1 cellular context compared by ENCODE assay signal in genomic region chr6:41937881-41938574, GRCh38.
TF ChIP-seq lines count a peak whose summit lies in the region.

No MANE protein-coding gene starts in this region.

TF ChIP-seq in K562, 482 proteins besides CTCF, POLR2A, EP300 and RAD21 (continued from another document and continues in another):
- TF ChIP-seq, protein P1, sequence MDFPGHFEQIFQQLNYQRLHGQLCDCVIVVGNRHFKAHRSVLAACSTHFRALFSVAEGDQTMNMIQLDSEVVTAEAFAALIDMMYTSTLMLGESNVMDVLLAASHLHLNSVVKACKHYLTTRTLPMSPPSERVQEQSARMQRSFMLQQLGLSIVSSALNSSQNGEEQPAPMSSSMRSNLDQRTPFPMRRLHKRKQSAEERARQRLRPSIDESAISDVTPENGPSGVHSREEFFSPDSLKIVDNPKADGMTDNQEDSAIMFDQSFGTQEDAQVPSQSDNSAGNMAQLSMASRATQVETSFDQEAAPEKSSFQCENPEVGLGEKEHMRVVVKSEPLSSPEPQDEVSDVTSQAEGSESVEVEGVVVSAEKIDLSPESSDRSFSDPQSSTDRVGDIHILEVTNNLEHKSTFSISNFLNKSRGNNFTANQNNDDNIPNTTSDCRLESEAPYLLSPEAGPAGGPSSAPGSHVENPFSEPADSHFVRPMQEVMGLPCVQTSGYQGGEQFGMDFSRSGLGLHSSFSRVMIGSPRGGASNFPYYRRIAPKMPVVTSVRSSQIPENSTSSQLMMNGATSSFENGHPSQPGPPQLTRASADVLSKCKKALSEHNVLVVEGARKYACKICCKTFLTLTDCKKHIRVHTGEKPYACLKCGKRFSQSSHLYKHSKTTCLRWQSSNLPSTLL (IDR thresholded peaks at IDR 0.05): no peak
- TF ChIP-seq ZFP1 (CRISPR knock-in tag; IDR thresholded peaks at IDR 0.05) (no peak), THAP12 (CRISPR knock-in tag; IDR thresholded peaks at IDR 0.05) (no peak), PHB2 (IDR thresholded peaks at IDR 0.05; ENCODE audit: low read depth) (no peak), ZNF140 (CRISPR knock-in tag; IDR thresholded peaks at IDR 0.05) (no peak), GABPA (tag; conservative IDR thresholded peaks at IDR 0.05; ENCODE audit: low read depth) (no peak), ZNF23 (CRISPR knock-in tag; IDR thresholded peaks at IDR 0.05) (no peak), TEAD2 (tag; IDR thresholded peaks at IDR 0.05) (no peak), NR0B1 (IDR thresholded peaks at IDR 0.05; ENCODE audit: partially characterized antibody) (no peak), ZNF121 (CRISPR knock-in tag; conservative IDR thresholded peaks at IDR 0.05) (no peak), RBFOX2 (IDR thresholded peaks at IDR 0.05; ENCODE audit: low read depth, low read length) (0 out of 2 replicates have a peak, but pooled peaks have one; percentile 10), RAD51 (IDR thresholded peaks at IDR 0.05; ENCODE audit: borderline replicate concordance, low read depth) (no peak), SIN3B (IDR thresholded peaks at IDR 0.05; ENCODE audit: low read depth) (no peak), MEF2A (IDR thresholded peaks at IDR 0.05; ENCODE audit: control insufficient read depth, low read depth, low read length) (no peak), MBD2 (IDR thresholded peaks at IDR 0.05; ENCODE audit: borderline replicate concordance, low read depth) (no peak), HDGF (IDR thresholded peaks at IDR 0.05) (no peak), SMARCC2 (IDR thresholded peaks at IDR 0.05; ENCODE audit: low read depth) (no peak), NFE2 (IDR thresholded peaks at IDR 0.05; ENCODE audit: low read depth) (no peak), PURB (CRISPR knock-in tag; IDR thresholded peaks at IDR 0.05; ENCODE audit: low read depth) (no peak), DLX4 (CRISPR knock-in tag; IDR thresholded peaks at IDR 0.05) (no peak), SAFB (IDR thresholded peaks at IDR 0.05; ENCODE audit: borderline replicate concordance, low read depth, low read length) (no peak), RBM39 (optimal IDR thresholded peaks at IDR 0.05; ENCODE audit: low read depth, low read length) (no peak), RUNX1 (IDR thresholded peaks at IDR 0.05; ENCODE audit: low read depth) (no peak), RBBP5 (IDR thresholded peaks at IDR 0.05; ENCODE audit: borderline replicate concordance, insufficient read depth, low read length, poor library complexity, severe bottlenecking) (peak; percentile 30), SMAD2 (IDR thresholded peaks at IDR 0.05; ENCODE audit: low read depth, low read length) (no peak), ZNF124 (CRISPR knock-in tag; IDR thresholded peaks at IDR 0.05) (no peak), ZNF436 (CRISPR knock-in tag; IDR thresholded peaks at IDR 0.05) (no peak), NFXL1 (CRISPR knock-in tag; IDR thresholded peaks at IDR 0.05) (no peak), NKRF (IDR thresholded peaks at IDR 0.05; ENCODE audit: borderline replicate concordance) (no peak), CEBPB (tag; IDR thresholded peaks at IDR 0.05) (peak; percentile 85), KLF13 (tag; IDR thresholded peaks at IDR 0.05; ENCODE audit: borderline replicate concordance, low read depth) (no peak), MYNN (IDR thresholded peaks at IDR 0.05) (no peak; the same call in 1 of the 2 replicates), MYNN (CRISPR knock-in tag; IDR thresholded peaks at IDR 0.05) (no peak), GATAD2A (IDR thresholded peaks at IDR 0.05) (no peak), WHSC1 (IDR thresholded peaks at IDR 0.05; ENCODE audit: low read length) (no peak), GMEB1 (CRISPR knock-in tag; IDR thresholded peaks at IDR 0.05) (no peak), AFF1 (IDR thresholded peaks at IDR 0.05; ENCODE audit: low read depth in 1 of 2, partially characterized antibody in 2 of 2) (no peak)
- TF ChIP-seq, protein P2, sequence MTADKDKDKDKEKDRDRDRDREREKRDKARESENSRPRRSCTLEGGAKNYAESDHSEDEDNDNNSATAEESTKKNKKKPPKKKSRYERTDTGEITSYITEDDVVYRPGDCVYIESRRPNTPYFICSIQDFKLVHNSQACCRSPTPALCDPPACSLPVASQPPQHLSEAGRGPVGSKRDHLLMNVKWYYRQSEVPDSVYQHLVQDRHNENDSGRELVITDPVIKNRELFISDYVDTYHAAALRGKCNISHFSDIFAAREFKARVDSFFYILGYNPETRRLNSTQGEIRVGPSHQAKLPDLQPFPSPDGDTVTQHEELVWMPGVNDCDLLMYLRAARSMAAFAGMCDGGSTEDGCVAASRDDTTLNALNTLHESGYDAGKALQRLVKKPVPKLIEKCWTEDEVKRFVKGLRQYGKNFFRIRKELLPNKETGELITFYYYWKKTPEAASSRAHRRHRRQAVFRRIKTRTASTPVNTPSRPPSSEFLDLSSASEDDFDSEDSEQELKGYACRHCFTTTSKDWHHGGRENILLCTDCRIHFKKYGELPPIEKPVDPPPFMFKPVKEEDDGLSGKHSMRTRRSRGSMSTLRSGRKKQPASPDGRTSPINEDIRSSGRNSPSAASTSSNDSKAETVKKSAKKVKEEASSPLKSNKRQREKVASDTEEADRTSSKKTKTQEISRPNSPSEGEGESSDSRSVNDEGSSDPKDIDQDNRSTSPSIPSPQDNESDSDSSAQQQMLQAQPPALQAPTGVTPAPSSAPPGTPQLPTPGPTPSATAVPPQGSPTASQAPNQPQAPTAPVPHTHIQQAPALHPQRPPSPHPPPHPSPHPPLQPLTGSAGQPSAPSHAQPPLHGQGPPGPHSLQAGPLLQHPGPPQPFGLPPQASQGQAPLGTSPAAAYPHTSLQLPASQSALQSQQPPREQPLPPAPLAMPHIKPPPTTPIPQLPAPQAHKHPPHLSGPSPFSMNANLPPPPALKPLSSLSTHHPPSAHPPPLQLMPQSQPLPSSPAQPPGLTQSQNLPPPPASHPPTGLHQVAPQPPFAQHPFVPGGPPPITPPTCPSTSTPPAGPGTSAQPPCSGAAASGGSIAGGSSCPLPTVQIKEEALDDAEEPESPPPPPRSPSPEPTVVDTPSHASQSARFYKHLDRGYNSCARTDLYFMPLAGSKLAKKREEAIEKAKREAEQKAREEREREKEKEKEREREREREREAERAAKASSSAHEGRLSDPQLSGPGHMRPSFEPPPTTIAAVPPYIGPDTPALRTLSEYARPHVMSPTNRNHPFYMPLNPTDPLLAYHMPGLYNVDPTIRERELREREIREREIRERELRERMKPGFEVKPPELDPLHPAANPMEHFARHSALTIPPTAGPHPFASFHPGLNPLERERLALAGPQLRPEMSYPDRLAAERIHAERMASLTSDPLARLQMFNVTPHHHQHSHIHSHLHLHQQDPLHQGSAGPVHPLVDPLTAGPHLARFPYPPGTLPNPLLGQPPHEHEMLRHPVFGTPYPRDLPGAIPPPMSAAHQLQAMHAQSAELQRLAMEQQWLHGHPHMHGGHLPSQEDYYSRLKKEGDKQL (CRISPR knock-in tag; IDR thresholded peaks at IDR 0.05; ENCODE audit: borderline replicate concordance): no peak
- TF ChIP-seq, protein P3, sequence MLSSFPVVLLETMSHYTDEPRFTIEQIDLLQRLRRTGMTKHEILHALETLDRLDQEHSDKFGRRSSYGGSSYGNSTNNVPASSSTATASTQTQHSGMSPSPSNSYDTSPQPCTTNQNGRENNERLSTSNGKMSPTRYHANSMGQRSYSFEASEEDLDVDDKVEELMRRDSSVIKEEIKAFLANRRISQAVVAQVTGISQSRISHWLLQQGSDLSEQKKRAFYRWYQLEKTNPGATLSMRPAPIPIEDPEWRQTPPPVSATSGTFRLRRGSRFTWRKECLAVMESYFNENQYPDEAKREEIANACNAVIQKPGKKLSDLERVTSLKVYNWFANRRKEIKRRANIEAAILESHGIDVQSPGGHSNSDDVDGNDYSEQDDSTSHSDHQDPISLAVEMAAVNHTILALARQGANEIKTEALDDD (IDR thresholded peaks at IDR 0.05): no peak
- TF ChIP-seq, protein P4, sequence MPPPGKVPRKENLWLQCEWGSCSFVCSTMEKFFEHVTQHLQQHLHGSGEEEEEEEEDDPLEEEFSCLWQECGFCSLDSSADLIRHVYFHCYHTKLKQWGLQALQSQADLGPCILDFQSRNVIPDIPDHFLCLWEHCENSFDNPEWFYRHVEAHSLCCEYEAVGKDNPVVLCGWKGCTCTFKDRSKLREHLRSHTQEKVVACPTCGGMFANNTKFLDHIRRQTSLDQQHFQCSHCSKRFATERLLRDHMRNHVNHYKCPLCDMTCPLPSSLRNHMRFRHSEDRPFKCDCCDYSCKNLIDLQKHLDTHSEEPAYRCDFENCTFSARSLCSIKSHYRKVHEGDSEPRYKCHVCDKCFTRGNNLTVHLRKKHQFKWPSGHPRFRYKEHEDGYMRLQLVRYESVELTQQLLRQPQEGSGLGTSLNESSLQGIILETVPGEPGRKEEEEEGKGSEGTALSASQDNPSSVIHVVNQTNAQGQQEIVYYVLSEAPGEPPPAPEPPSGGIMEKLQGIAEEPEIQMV (tag; conservative IDR thresholded peaks at IDR 0.05; ENCODE audit: low read depth): no peak
